ENCODE assay signal across 9 cellular contexts in the genomic region with DNA sequence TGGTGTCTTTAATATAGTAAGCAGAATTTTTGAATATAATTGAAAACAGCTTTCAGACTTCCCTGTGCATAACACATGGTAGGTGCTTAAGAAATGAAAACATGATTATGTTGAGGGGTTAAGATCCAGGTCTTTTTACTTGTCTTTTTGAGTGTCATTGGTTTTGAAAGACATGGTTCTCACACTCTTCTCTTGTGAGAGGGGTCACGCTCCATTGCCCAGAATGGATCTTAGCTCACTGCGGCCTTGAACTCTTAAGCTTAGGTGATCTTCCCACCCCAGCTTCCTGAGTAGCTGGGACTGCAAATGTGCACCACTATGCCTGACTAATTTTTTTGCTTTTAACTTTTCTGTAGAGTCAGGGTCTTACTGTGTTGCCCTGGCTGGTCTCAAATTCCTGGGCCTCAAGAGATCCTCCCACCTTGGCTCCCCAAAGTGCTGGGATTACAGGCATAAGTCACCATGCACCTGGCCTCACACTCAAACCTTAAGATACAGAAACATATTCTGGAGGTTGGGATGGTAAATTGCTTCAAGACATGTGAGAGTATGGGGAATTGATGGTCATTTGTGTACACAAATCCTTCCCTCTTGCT. TPM values are rescaled to one million over a fixed set of nuclear protein-coding genes. Genes with fewer than 3 reads are reported as not detected.
DNase-seq lines count a peak whose midpoint lies in the region; ATAC-seq, FAIRE-seq and TF ChIP-seq lines count a peak whose summit lies in the region.
"Had no signal": no experiment of that assay in that cellular context is flagged by ENCODE, and none has a peak within 500 bp of the region (broad histone marks: within the 10 kb centered on the region; RNA-seq: fewer than 3 reads in every experiment).

No MANE protein-coding gene starts in this region.

- POLR2A ChIA-PET in Panc1 (lab: Charles Lee), result no interaction called here

- TF ChIP-seq CTCF in Panc1 (IDR thresholded peaks at IDR 0.05), result no peak
- no peak for TF ChIP-seq CTCF in fibroblast of mammary gland (conservative IDR thresholded peaks at IDR 0.05; ENCODE audit: control insufficient read depth, insufficient read depth, low read depth, low read length)
- no peak for TF ChIP-seq CTCF in sigmoid colon (IDR thresholded peaks at IDR 0.05)

- ATAC-seq in Panc1, result no peak
- ATAC-seq in GM21526 (IDR thresholded peaks at IDR 0.05; ENCODE audit: low FRiP score, unreplicated experiment), result no peak

- in situ Hi-C loops in Panc1 (cut with HindIII; ENCODE audit: low pct_unique_long_range_greater_than_20kb, low sequenced_read_pairs), result no loop called here

- no TSS peak for BruUV-seq in Panc1 (replicated peaks; lab: Mats Ljungman, UMichigan)

- H3K27me3 ChIP-seq in Panc1 (ENCODE audit: control insufficient read depth, insufficient read depth, low read length) (no peaks in the 10 kb centered on the region), sigmoid colon (no peaks in the 10 kb centered on the region)

- TF ChIP-seq POLR2A in GM12892 (IDR thresholded peaks at IDR 0.05; ENCODE audit: low read depth, low read length), result no peak
- no peak for TF ChIP-seq POLR2A in sigmoid colon (IDR thresholded peaks at IDR 0.05)

- H3K36me3 ChIP-seq in Panc1 (ENCODE audit: control insufficient read depth, insufficient read depth, low read length) (peaks cover 6% of the 10 kb centered on the region; the same call in 1 of the 2 replicates), sigmoid colon (peaks cover 0 to 10% (median 0%) of the 10 kb centered on the region in 4 donors)

- H3K4me3 ChIP-seq in Panc1 (ENCODE audit: low read depth in 2 of 2, low read length in 2 of 2) (peak overlapping the region; percentile 95 to 98), fibroblast of mammary gland (ENCODE audit: control insufficient read depth, low read depth, low read length) (peak overlapping the region; percentile 87), sigmoid colon (peak overlapping the region in 3 of 4 donors; percentile 73 to 90 (median 78))

- peak overlapping the region; percentile 97 for H3K27ac ChIP-seq in Panc1 (ENCODE audit: low read length)
- H3K27ac ChIP-seq in sigmoid colon, result no peak overlapping the region

- peak; percentile 57 for FAIRE-seq in GM12892 (lab: Jason Lieb, UNC)

- intact Hi-C loops in Panc1 (cut with micrococcal nuclease; ENCODE audit: unreplicated experiment) (no loop called here), sigmoid colon (cut with DNase I) (loop anchor here (5.0 kb wide), 1 partner anchor 37 kb away; the partner anchor contains the start of gene NEU3)

- no peak for TF ChIP-seq EP300 in sigmoid colon (IDR thresholded peaks at IDR 0.05)

- WGBS in sigmoid colon, 2 donors, result 73 to 83% methylated on average over 2 of the region's 2 CpGs

- no peak for DNase-seq in GM12892 (ENCODE audit: insufficient read length)
- no peak for DNase-seq in Panc1 (ENCODE audit: low read depth, low spot score)
- no peak for DNase-seq in fibroblast of mammary gland (ENCODE audit: low read depth)
- no peak for DNase-seq in sigmoid colon
- DNase-seq in RPMI8226, result no peak
- no peak for DNase-seq in NCI-H2196 treated with DMSO at 0.1 percent for 48 hours (lab: John Stamatoyannopoulos, UW; ENCODE audit: unreplicated experiment)
- no peak for DNase-seq in COR-L47 (lab: John Stamatoyannopoulos, UW)
- DNase-seq: activated CD8-positive, alpha-beta memory T cell treated with anti-CD3 and anti-CD28 coated beads, Interleukin-2, amount 50 U/mL, for 4 hours had no signal

- H3K9me3 ChIP-seq in Panc1 (ENCODE audit: control insufficient read depth, insufficient read depth, low read depth, low read length) (no peaks in the 10 kb centered on the region), sigmoid colon (no peaks in the 10 kb centered on the region)

- CTCF ChIA-PET in Panc1 (lab: Charles Lee), result no interaction called here

- H3K4me1 ChIP-seq in Panc1 (ENCODE audit: control insufficient read depth, insufficient read depth, low read length), result peaks cover 14% of the 10 kb centered on the region
- peaks cover 0 to 41% (median 28%) of the 10 kb centered on the region in 4 donors for H3K4me1 ChIP-seq in sigmoid colon

RNA-seq across cellular contexts. Expression of gene SPCS2, which starts 1.4 kb away (rescaled TPM):
- polyA plus RNA-seq in GM12892 (2012; ENCODE audit: missing spikeins), result 129 TPM
- 242 TPM for total RNA-seq in Panc1 (2021; ENCODE audit: unreplicated experiment)
- polyA plus RNA-seq in Panc1 (2012; ENCODE audit: insufficient read length), result 399 TPM
- 10 to 100 TPM; 31.9 to 61.2 (median 47.2) TPM for total RNA-seq in sigmoid colon
- polyA plus RNA-seq in sigmoid colon, result 100 to 1,000 TPM in 1 of 3 donors, 10 to 100 TPM in 2; 28.8 to 131 (median 46.5) TPM

RNA-seq across cellular contexts. Expression of gene XRRA1, which starts 1.6 kb away (rescaled TPM):
- 4.6 TPM for polyA plus RNA-seq in GM12892 (2012; ENCODE audit: missing spikeins)
- total RNA-seq in Panc1 (2021; ENCODE audit: unreplicated experiment) (34.1 TPM), sigmoid colon (10 to 100 TPM; 11.9 to 27.3 (median 15.5) TPM)
- 24.9 TPM for polyA plus RNA-seq in Panc1 (2012; ENCODE audit: insufficient read length)
- polyA plus RNA-seq in sigmoid colon, result 1 to 10 TPM in 2 of 3 donors, under 1 TPM in 1; under 0.01 to 9.1 (median 1.4) TPM

RNA-seq across cellular contexts. Expression of gene NEU3, which starts 38.3 kb away (rescaled TPM):
- polyA plus RNA-seq in GM12892 (2012; ENCODE audit: missing spikeins), result 8.6 TPM
- total RNA-seq in Panc1 (2021; ENCODE audit: unreplicated experiment) (29.0 TPM), sigmoid colon (10 to 100 TPM in 1 of 4 donors, 1 to 10 TPM in 3; 3.3 to 10.2 (median 4.8) TPM)
- polyA plus RNA-seq in Panc1 (2012; ENCODE audit: insufficient read length), result 12.2 TPM
- 1 to 10 TPM in 2 of 3 donors, under 1 TPM in 1; 0.60 to 7.0 (median 1.2) TPM for polyA plus RNA-seq in sigmoid colon
